In genomic region chr2:179584760-179585159, GRCh38 we compare ENCODE assay signal across 21 cellular contexts.
"Had no signal": no experiment of that assay in that cellular context is flagged by ENCODE, and none has a peak within 500 bp of the region (broad histone marks: within the 10 kb centered on the region; RNA-seq: fewer than 3 reads in every experiment).

No MANE protein-coding gene starts in this region.

- H3K4me3 ChIP-seq: dorsolateral prefrontal cortex, gastroesophageal sphincter, heart left ventricle, hepatocyte, mucosa of descending colon, pancreas, sigmoid colon, skin epidermis, spleen, thoracic aorta, tibial nerve, upper lobe of left lung had no signal

- H3K27ac ChIP-seq: dorsolateral prefrontal cortex, gastroesophageal sphincter, heart left ventricle, hepatocyte, neutrophil, pancreas, sigmoid colon, skin epidermis, spleen, thoracic aorta, tibial nerve, upper lobe of left lung had no signal

- ATAC-seq: gastroesophageal sphincter; left cardiac atrium; left ventricle myocardium superior; mucosa of descending colon; natural killer cell treated with Interleukin-12 subunit alpha and Interleukin-12 subunit beta and Interleukin-15 and Interleukin-18, amount 100 ng/mL, for 72 hours; pancreas; stimulated activated naive B cell treated with anti-CD40 and anti-IgM and Interleukin-4, amounts not matched to agents 10 μg/mL and 1 μg/mL and 100 μg/mL, for 72 hours had no signal

- H3K9me3 ChIP-seq: gastroesophageal sphincter, mucosa of descending colon, neutrophil, pancreas, spleen, thoracic aorta, tibial nerve, upper lobe of left lung had no signal

- H3K27me3 ChIP-seq: dorsolateral prefrontal cortex, gastroesophageal sphincter, heart left ventricle, hepatocyte, neutrophil, pancreas, sigmoid colon, spleen, tibial nerve, upper lobe of left lung had no signal

- DNase-seq: dorsolateral prefrontal cortex; effector CD4-positive, alpha-beta T cell; heart left ventricle; left cardiac atrium; left ventricle myocardium superior; mesenchymal stem cell; mucosa of descending colon; naive B cell; pancreas; sigmoid colon; spleen; stimulated activated CD4-positive, alpha-beta T cell treated with anti-CD3 and anti-CD28 coated beads, Interleukin-4, amount 100 ng/mL, for 4 hours; stimulated activated naive B cell treated with anti-CD40 and anti-IgM and Interleukin-4, amounts not matched to agents 10 μg/mL and 1 μg/mL and 100 μg/mL, for 72 hours; upper lobe of left lung had no signal

- H3K4me1 ChIP-seq: sigmoid colon, spleen had no signal

- H3K36me3 ChIP-seq: gastroesophageal sphincter, heart left ventricle, neutrophil, pancreas, sigmoid colon, spleen, thoracic aorta, tibial nerve, upper lobe of left lung had no signal
